ENCODE assay signal across 17 cellular contexts in the genomic region with DNA sequence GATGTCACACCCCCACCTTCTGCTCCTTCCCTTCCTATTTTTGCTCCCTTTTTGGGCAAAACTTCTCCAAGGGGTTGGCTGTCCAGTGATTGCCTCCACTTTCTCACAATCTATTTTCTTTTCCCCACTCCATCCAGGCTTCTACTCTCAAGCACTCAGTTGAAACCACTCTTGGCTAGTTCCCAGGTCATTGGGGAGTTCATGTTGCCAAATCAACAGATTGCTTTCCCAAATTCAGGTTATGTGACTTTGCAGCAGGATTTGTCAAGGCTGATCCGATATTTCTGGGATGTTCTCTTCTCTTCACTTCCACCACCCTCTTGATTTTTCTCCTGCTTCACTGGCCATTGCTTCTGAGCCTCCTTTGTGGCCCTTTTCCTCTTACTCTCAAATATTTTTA.
"Had no signal": no experiment of that assay in that cellular context is flagged by ENCODE, and none has a peak within 500 bp of the region (broad histone marks: within the 10 kb centered on the region; RNA-seq: fewer than 3 reads in every experiment).

No MANE protein-coding gene starts in this region.

- H3K4me3 ChIP-seq: adrenal gland, breast epithelium, esophagus squamous epithelium, lung, right lobe of liver, spleen had no signal

- H3K9ac ChIP-seq: parathyroid adenoma had no signal

- H3K36me3 ChIP-seq: adrenal gland, breast epithelium, esophagus squamous epithelium, right lobe of liver, spleen, WERI-Rb-1 had no signal

- DNase-seq: activated CD4-positive, alpha-beta T cell treated with anti-CD3 and anti-CD28 coated beads, Interleukin-2, amount 50 U/mL, for 4 hours; activated gamma-delta T cell; adrenal gland; effector memory CD8-positive, alpha-beta T cell; esophagus squamous epithelium; hypothalamus; islet precursor cell; left colon; right lobe of liver; spleen; stimulated activated CD4-positive, alpha-beta T cell treated with anti-CD3 and anti-CD28 coated beads, Interleukin-4, amount 100 ng/mL, for 4 hours; WERI-Rb-1 had no signal

- H3K9me3 ChIP-seq: adrenal gland, breast epithelium, esophagus squamous epithelium, right lobe of liver, spleen had no signal

- H3K4me1 ChIP-seq: adrenal gland, breast epithelium, esophagus squamous epithelium, parathyroid adenoma, right lobe of liver, spleen had no signal

- H3K27me3 ChIP-seq: adrenal gland, breast epithelium, esophagus squamous epithelium, right lobe of liver, spleen had no signal

- H3K27ac ChIP-seq: adrenal gland, breast epithelium, esophagus squamous epithelium, parathyroid adenoma, right lobe of liver, spleen, WERI-Rb-1 had no signal

- H2AFZ ChIP-seq: parathyroid adenoma had no signal

- H3K79me2 ChIP-seq: parathyroid adenoma had no signal

- ATAC-seq: activated naive CD4-positive, alpha-beta T cell treated with anti-CD3 and anti-CD28 coated beads, Interleukin-2, amount 50 U/mL, for 72 hours; effector memory CD8-positive, alpha-beta T cell; left colon; stimulated activated memory B cell treated with anti-CD40 and anti-IgM and Interleukin-4, amounts not matched to agents 10 μg/mL and 1 μg/mL and 100 μg/mL, for 72 hours had no signal
